Comparison of ENCODE assay signal across 1 cellular context in genomic region chr11:86515297-86516094, GRCh38.
TF ChIP-seq lines count a peak whose summit lies in the region.

No MANE protein-coding gene starts in this region.

TF ChIP-seq in GM23338, 12 proteins besides CTCF, POLR2A, EP300 and RAD21 (continued from another document):
- no peak for TF ChIP-seq REST (IDR thresholded peaks at IDR 0.05; ENCODE audit: unreplicated experiment)
- TF ChIP-seq EZH2 (IDR thresholded peaks at IDR 0.05; ENCODE audit: low read depth, unreplicated experiment) = no peak
- no peak for TF ChIP-seq JUNB (IDR thresholded peaks at IDR 0.05; ENCODE audit: unreplicated experiment)
- TF ChIP-seq EZH2phosphoT487 (IDR thresholded peaks at IDR 0.05; ENCODE audit: unreplicated experiment) = no peak
TF ChIP-seq in GM23338: peak in this region for 0.
